ENCODE assay signal across 1 cellular context in the genomic region with DNA sequence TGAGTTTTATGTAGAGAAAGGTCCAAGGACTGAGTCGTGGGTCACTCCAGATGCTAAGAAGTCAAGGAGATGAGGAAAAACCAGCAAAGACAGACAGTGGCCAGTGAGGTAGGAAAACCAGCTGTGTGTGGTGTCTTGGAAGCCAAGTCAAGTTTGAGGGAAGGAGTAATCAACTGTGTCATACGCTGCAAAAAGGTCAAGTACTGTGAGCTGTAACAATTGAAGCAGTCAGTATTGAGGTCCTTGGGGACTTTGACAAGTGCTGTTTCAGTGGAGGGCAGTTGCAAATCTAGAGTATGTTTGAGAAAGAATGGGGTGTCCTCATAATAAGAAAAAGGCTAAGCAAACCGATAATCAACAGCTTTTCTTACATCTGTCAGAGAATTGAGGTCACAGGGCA.
TF ChIP-seq lines count a peak whose summit lies in the region.

No MANE protein-coding gene starts in this region.

TF ChIP-seq in K562, 482 proteins besides CTCF, POLR2A, EP300 and RAD21:
- TF ChIP-seq MAZ (CRISPR knock-in tag; conservative IDR thresholded peaks at IDR 0.05 in 1 of 2, IDR thresholded peaks at IDR 0.05 in 1 of 2) (no peak), POLR2AphosphoS5 (IDR thresholded peaks at IDR 0.05; ENCODE audit: control insufficient read depth, insufficient read depth, low read depth, low read length) (peak; percentile 5; the same call in 1 of the 2 replicates)
